ENCODE assay signal across 8 cellular contexts in the genomic region with DNA sequence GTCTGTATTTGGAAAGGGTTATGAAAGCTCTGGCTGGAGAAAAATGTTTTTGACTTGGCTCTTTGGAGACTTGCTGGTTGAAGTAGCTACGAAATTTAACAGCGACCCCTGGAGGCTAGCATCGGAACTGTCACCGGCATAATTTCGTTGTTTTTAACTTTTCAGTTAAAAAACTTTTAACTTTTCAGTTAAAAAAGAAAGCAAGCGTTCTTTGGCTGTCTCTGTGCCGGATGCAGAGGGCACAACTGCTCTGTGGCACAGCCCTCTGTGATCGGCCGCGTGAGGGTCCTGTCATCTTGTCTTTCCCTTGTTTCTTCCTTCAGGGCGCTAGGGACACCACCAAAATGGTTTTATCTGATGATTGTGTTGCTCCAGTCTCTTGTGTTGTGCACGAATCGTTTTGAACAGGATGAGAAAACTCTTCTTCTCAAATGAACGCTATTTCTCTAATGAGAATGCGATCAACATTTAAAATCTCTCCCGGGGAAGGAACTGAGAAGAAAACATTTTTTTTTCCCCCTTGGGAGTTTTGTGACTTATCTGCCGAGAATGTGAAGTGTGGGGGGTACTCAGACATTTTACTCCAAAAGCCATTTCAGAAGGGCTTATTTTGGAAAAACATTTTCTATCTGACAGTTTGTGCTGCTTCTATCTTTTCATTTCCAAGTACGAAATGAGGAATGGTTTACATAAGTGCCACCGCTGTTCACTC. TPM values are rescaled to one million over a fixed set of nuclear protein-coding genes. Genes with fewer than 3 reads are reported as not detected.
DNase-seq lines count a peak whose midpoint lies in the region; ATAC-seq and TF ChIP-seq lines count a peak whose summit lies in the region.

No MANE protein-coding gene starts in this region.

- no peak overlapping the region for H3K27ac Mint-ChIP-seq in T-helper 2 cell treated with Interferon-gamma antibody and Interleukin-4, amounts not matched to agents 5 μg/mL and 100 μg/mL, for 36 hours

- WGBS in mammary epithelial cell (ENCODE audit: low coverage, missing lambda C conversion rate) = 8% methylated on average over 19 of the region's 19 CpGs

- no peaks in the 10 kb centered on the region for H4K20me1 ChIP-seq in mammary epithelial cell (ENCODE audit: insufficient read depth, low read length)

- no TSS peak for BruUV-seq in mammary epithelial cell (replicated peaks; lab: Mats Ljungman, UMichigan)

- no peaks in the 10 kb centered on the region for H3K27me3 ChIP-seq in mammary epithelial cell (ENCODE audit: insufficient read depth, low read length)

- H3K9me3 ChIP-seq in mammary epithelial cell (replicated peaks; ENCODE audit: insufficient read depth, low read length) = no peaks in the 10 kb centered on the region

- peak overlapping the region in 1 of 3 experiments; percentile 18 for H3K4me3 ChIP-seq in mammary epithelial cell (replicated peaks in 1 of 3; ENCODE audit: insufficient read depth in 1 of 3, low read depth in 2 of 3, low read length in 3 of 3)

- H3K4me2 ChIP-seq in mammary epithelial cell (ENCODE audit: insufficient read depth, low read depth, low read length) = no peak overlapping the region

- H3K27ac ChIP-seq in mammary epithelial cell (ENCODE audit: insufficient read depth, low read depth, low read length) = no peak overlapping the region

- TF ChIP-seq CTCF in mammary epithelial cell (conservative IDR thresholded peaks at IDR 0.05 in 1 of 2, IDR thresholded peaks at IDR 0.05 in 1 of 2; ENCODE audit: extremely low read depth in 1 of 2, insufficient read depth in 1 of 2, low read depth in 1 of 2, low read length in 2 of 2) = peak; percentile 83 to 92

- CTCF ChIA-PET in mammary epithelial cell (lab: Charles Lee; ENCODE audit: low non-redundant PET) = interaction anchor here (0.6 kb wide), 1 partner anchor 53 kb away, joined by 3 read pairs; no protein-coding TSS in a partner anchor

- H3K4me1 ChIP-seq in mammary epithelial cell (ENCODE audit: insufficient read depth, low read length) = no peaks in the 10 kb centered on the region

- intact Hi-C loops in mammary epithelial cell (cut with micrococcal nuclease) = loop anchor here (1.0 kb wide), 2 partner anchors 59 to 97 kb away; no protein-coding TSS in a partner anchor

- peak; percentile 79 for DNase-seq in DMS53 (lab: John Stamatoyannopoulos, UW)
- peak; percentile 27 for DNase-seq in HuH-7 (ENCODE audit: low spot score)
- peak; percentile 10 for DNase-seq in T-helper 2 cell treated with Interferon-gamma antibody and Interleukin-4, amounts not matched to agents 5 μg/mL and 100 μg/mL, for 36 hours (ENCODE audit: low spot score)
- no peak for DNase-seq in mammary epithelial cell
- DNase-seq in left lobe of liver (ENCODE audit: low spot score) = no peak
- DNase-seq in stimulated activated CD8-positive, alpha-beta memory T cell treated with anti-CD3 and anti-CD28 coated beads, Interleukin-15, amount 100 ng/mL, for 1 hour (ENCODE audit: low read depth) = peak; percentile 15
- no peak for DNase-seq in NCI-H1930 (lab: John Stamatoyannopoulos, UW)

- H3K36me3 Mint-ChIP-seq in T-helper 2 cell treated with Interferon-gamma antibody and Interleukin-4, amounts not matched to agents 5 μg/mL and 100 μg/mL, for 36 hours (ENCODE audit: low read depth) = no peaks in the 10 kb centered on the region

- H3K9me3 Mint-ChIP-seq in T-helper 2 cell treated with Interferon-gamma antibody and Interleukin-4, amounts not matched to agents 5 μg/mL and 100 μg/mL, for 36 hours = no peaks in the 10 kb centered on the region

- H3K9ac ChIP-seq in mammary epithelial cell (ENCODE audit: insufficient read depth, low read length) = no peak overlapping the region

- H3K27me3 Mint-ChIP-seq in T-helper 2 cell treated with Interferon-gamma antibody and Interleukin-4, amounts not matched to agents 5 μg/mL and 100 μg/mL, for 36 hours (ENCODE audit: low read depth) = peaks cover 16% of the 10 kb centered on the region

- no peaks in the 10 kb centered on the region for H3K79me2 ChIP-seq in mammary epithelial cell (ENCODE audit: insufficient read depth, low read length)

- peak overlapping the region; percentile 1 for H3K4me3 Mint-ChIP-seq in T-helper 2 cell treated with Interferon-gamma antibody and Interleukin-4, amounts not matched to agents 5 μg/mL and 100 μg/mL, for 36 hours

- peaks cover 6% of the 10 kb centered on the region for H3K4me1 Mint-ChIP-seq in T-helper 2 cell treated with Interferon-gamma antibody and Interleukin-4, amounts not matched to agents 5 μg/mL and 100 μg/mL, for 36 hours (ENCODE audit: low read depth)

- in situ Hi-C loops in mammary epithelial cell (cut with MboI; ENCODE audit: low sequenced_read_pairs in 2 of 2) = loop anchor here (10.0 kb wide), 1 partner anchor 97 kb away; no protein-coding TSS in a partner anchor

- H3K36me3 ChIP-seq in mammary epithelial cell (ENCODE audit: insufficient read depth, low read length) = no peaks in the 10 kb centered on the region

- ATAC-seq in left lobe of liver (peak; percentile 74), GM21529 (IDR thresholded peaks at IDR 0.05; ENCODE audit: unreplicated experiment) (no peak)

- H2AFZ ChIP-seq in mammary epithelial cell (ENCODE audit: low read depth, low read length) = peak overlapping the region; percentile 71

- dilution Hi-C loops in mammary epithelial cell (cut with HindIII; ENCODE audit: low sequenced_read_pairs) = no loop called here

RNA-seq across cellular contexts. Expression of a gene that starts 57.1 kb away (rescaled TPM):
- not detected for total RNA-seq in mammary epithelial cell
- polyA plus RNA-seq in mammary epithelial cell = not detected
- not detected for polyA minus RNA-seq in mammary epithelial cell
- not detected for total RNA-seq in left lobe of liver

Comparison
In these comparisons a context has a peak if more than half of its experiments do, and no peak if none do; other contexts are left out.
1. DNase-seq: peak in DMS53 (single experiment), HuH-7 (single experiment), T-helper 2 cell treated with Interferon-gamma antibody and Interleukin-4, amounts not matched to agents 5 μg/mL and 100 μg/mL, for 36 hours (single experiment) and stimulated activated CD8-positive, alpha-beta memory T cell treated with anti-CD3 and anti-CD28 coated beads, Interleukin-15, amount 100 ng/mL, for 1 hour (single experiment); none in mammary epithelial cell (single experiment), left lobe of liver (single experiment) and NCI-H1930 (0 of 2).